ENCODE assay signal across 3 cellular contexts in the genomic region with DNA sequence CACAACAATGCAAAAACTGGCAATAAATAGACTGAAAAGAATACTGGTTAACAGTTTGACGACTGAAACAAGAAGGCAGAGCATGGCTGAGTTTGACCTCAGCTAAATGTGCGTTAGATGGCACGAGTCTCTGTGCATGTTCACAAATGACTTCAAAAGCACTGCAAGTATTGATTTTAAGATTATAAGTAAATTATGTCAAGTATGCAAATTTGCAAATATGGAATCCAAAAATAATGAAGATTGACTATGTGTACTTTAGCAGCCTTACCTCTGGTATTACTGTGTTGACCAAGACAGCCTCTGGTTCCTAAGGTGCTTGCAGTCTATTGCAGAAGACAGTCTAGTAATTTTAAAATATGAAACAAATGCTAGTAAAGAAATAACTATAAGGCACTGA.
TF ChIP-seq lines count a peak whose summit lies in the region.

No MANE protein-coding gene starts in this region.

TF ChIP-seq in A549, 52 proteins besides CTCF, POLR2A, EP300 and RAD21:
- TF ChIP-seq ESRRA (IDR thresholded peaks at IDR 0.05; ENCODE audit: borderline replicate concordance, low read length) (no peak), FOSL2 (IDR thresholded peaks at IDR 0.05) (no peak), FOSL2 (CRISPR knock-in tag; IDR thresholded peaks at IDR 0.05) (no peak), MAFK (IDR thresholded peaks at IDR 0.05; ENCODE audit: partially characterized antibody) (peak; percentile 59), HOXB13 (CRISPR knock-in tag; IDR thresholded peaks at IDR 0.05; ENCODE audit: low read depth) (no peak), HEYL (CRISPR knock-in tag; IDR thresholded peaks at IDR 0.05) (no peak)
- TF ChIP-seq, protein P1, sequence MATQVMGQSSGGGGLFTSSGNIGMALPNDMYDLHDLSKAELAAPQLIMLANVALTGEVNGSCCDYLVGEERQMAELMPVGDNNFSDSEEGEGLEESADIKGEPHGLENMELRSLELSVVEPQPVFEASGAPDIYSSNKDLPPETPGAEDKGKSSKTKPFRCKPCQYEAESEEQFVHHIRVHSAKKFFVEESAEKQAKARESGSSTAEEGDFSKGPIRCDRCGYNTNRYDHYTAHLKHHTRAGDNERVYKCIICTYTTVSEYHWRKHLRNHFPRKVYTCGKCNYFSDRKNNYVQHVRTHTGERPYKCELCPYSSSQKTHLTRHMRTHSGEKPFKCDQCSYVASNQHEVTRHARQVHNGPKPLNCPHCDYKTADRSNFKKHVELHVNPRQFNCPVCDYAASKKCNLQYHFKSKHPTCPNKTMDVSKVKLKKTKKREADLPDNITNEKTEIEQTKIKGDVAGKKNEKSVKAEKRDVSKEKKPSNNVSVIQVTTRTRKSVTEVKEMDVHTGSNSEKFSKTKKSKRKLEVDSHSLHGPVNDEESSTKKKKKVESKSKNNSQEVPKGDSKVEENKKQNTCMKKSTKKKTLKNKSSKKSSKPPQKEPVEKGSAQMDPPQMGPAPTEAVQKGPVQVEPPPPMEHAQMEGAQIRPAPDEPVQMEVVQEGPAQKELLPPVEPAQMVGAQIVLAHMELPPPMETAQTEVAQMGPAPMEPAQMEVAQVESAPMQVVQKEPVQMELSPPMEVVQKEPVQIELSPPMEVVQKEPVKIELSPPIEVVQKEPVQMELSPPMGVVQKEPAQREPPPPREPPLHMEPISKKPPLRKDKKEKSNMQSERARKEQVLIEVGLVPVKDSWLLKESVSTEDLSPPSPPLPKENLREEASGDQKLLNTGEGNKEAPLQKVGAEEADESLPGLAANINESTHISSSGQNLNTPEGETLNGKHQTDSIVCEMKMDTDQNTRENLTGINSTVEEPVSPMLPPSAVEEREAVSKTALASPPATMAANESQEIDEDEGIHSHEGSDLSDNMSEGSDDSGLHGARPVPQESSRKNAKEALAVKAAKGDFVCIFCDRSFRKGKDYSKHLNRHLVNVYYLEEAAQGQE (IDR thresholded peaks at IDR 0.05) = no peak

TF ChIP-seq in IMR-90, 13 proteins besides CTCF, POLR2A, EP300 and RAD21:
- TF ChIP-seq MAZ (IDR thresholded peaks at IDR 0.05; ENCODE audit: borderline replicate concordance, low read depth, low read length) (no peak), MAFK (IDR thresholded peaks at IDR 0.05; ENCODE audit: low read depth, low read length) (peak; percentile 62)

TF ChIP-seq in K562, 482 proteins besides CTCF, POLR2A, EP300 and RAD21:
- TF ChIP-seq C11orf30 (IDR thresholded peaks at IDR 0.05; ENCODE audit: low read depth) (peak; percentile 62), ZNF232 (CRISPR knock-in tag; IDR thresholded peaks at IDR 0.05) (no peak), MAFG (tag; conservative IDR thresholded peaks at IDR 0.05) (peak; percentile 42), ZNF140 (CRISPR knock-in tag; IDR thresholded peaks at IDR 0.05) (no peak), ZNF316 (IDR thresholded peaks at IDR 0.05) (peak; percentile 86), MAFF (IDR thresholded peaks at IDR 0.05; ENCODE audit: low read length) (peak; percentile 53; the same call in 1 of the 2 replicates), ZNF23 (CRISPR knock-in tag; IDR thresholded peaks at IDR 0.05) (no peak)
